9 cellular contexts compared by ENCODE assay signal in genomic region chr18:39571511-39571910, GRCh38.
DNase-seq lines count a peak whose midpoint lies in the region; ATAC-seq and TF ChIP-seq lines count a peak whose summit lies in the region.
"Had no signal": no experiment of that assay in that cellular context is flagged by ENCODE, and none has a peak within 500 bp of the region (broad histone marks: within the 10 kb centered on the region; RNA-seq: fewer than 3 reads in every experiment).

No MANE protein-coding gene starts in this region.

- intact Hi-C loops in right lobe of liver (cut with DNase I), result no loop called here

- H3K27me3 ChIP-seq in HL-60 (ENCODE audit: insufficient read depth, poor library complexity, severe bottlenecking) (no peaks in the 10 kb centered on the region), right lobe of liver (no peaks in the 10 kb centered on the region)
- H3K27me3 ChIP-seq: SJCRH30 had no signal

- ATAC-seq in right lobe of liver (peak; percentile 33 to 60 (median 53)), GM18870 (IDR thresholded peaks at IDR 0.05; ENCODE audit: unreplicated experiment) (no peak), GM21360 (IDR thresholded peaks at IDR 0.05; ENCODE audit: unreplicated experiment) (no peak)

- no peak for TF ChIP-seq POLR2A in right lobe of liver (IDR thresholded peaks at IDR 0.05)

- H3K4me1 ChIP-seq in right lobe of liver, result no peaks in the 10 kb centered on the region
- H3K4me1 ChIP-seq: SJCRH30 had no signal

- H3K4me3 ChIP-seq in HL-60 (replicated peaks; ENCODE audit: insufficient read depth, low read length), result no peak overlapping the region
- no peak overlapping the region for H3K4me3 ChIP-seq in right lobe of liver
- H3K4me3 ChIP-seq: SJCRH30 had no signal

- H3K27ac ChIP-seq in HL-60 (replicated peaks), result no peak overlapping the region
- H3K27ac ChIP-seq in right lobe of liver, result no peak overlapping the region
- H3K27ac ChIP-seq: SJCRH30 had no signal

- no peaks in the 10 kb centered on the region for H3K36me3 ChIP-seq in right lobe of liver
- H3K36me3 ChIP-seq: SJCRH30 had no signal

- WGBS in right lobe of liver (ENCODE audit: insufficient coverage, low coverage, low lambda C conversion rate, missing lambda C conversion rate), result 42% methylated on average over 5 of the region's 5 CpGs

- TF ChIP-seq CTCF in HL-60 (IDR thresholded peaks at IDR 0.05; ENCODE audit: insufficient read depth, low read length) (peak; percentile 2), right lobe of liver (IDR thresholded peaks at IDR 0.05) (peak; percentile 35 to 66 (median 60))

- DNase-seq in D341Med (ENCODE audit: low spot score) (peak; percentile 61), HL-60 (ENCODE audit: low read depth in 1 of 2, low spot score in 1 of 2) (no peak), astrocyte of the hippocampus (ENCODE audit: low read depth, low spot score) (peak; percentile 38), right lobe of liver (no peak), NCI-H2029 treated with DMSO at 0.1 percent for 48 hours (lab: John Stamatoyannopoulos, UW) (no peak)
- no peak for DNase-seq in activated CD4-positive, alpha-beta T cell treated with anti-CD3 and anti-CD28 coated beads for 4 hours

- no peaks in the 10 kb centered on the region for H3K9me3 ChIP-seq in right lobe of liver
- H3K9me3 ChIP-seq: SJCRH30 had no signal

Comparison
In these comparisons a context has a peak if more than half of its experiments do, and no peak if none do; other contexts are left out.
1. DNase-seq: peak in D341Med (single experiment) and astrocyte of the hippocampus (single experiment); none in HL-60 (0 of 2), right lobe of liver (0 of 3), NCI-H2029 treated with DMSO at 0.1 percent for 48 hours (single experiment) and activated CD4-positive, alpha-beta T cell treated with anti-CD3 and anti-CD28 coated beads for 4 hours (0 of 2).
2. ATAC-seq: peak in right lobe of liver (4 of 4); none in GM18870 (single experiment) and GM21360 (single experiment).